Comparison of ENCODE assay signal across 10 cellular contexts in genomic region chr9:137068539-137069507, GRCh38. TPM values are rescaled to one million over a fixed set of nuclear protein-coding genes. Genes with fewer than 3 reads are reported as not detected.
DNase-seq lines count a peak whose midpoint lies in the region; ATAC-seq and TF ChIP-seq lines count a peak whose summit lies in the region.
"Had no signal": no experiment of that assay in that cellular context is flagged by ENCODE, and none has a peak within 500 bp of the region (broad histone marks: within the 10 kb centered on the region; RNA-seq: fewer than 3 reads in every experiment).

No MANE protein-coding gene starts in this region.

- TF ChIP-seq POLR2A in GM18505 (IDR thresholded peaks at IDR 0.05; ENCODE audit: borderline replicate concordance, extremely low read depth, insufficient read depth, insufficient read length): no peak

- peaks cover 49% of the 10 kb centered on the region for H3K4me1 Mint-ChIP-seq in CD14-positive monocyte
- peaks cover 14% of the 10 kb centered on the region for H3K4me1 Mint-ChIP-seq in HFFc6 (ENCODE audit: low read depth)
- peaks cover 20% of the 10 kb centered on the region for H3K4me1 Mint-ChIP-seq in activated naive CD8-positive, alpha-beta T cell treated with anti-CD3 and anti-CD28 coated beads, Interleukin-2, amount 10 ng/mL, durations not matched to agents 7 days and 5 days
- peaks cover 14% of the 10 kb centered on the region for H3K4me1 Mint-ChIP-seq in memory B cell

- intact Hi-C loops in CD14-positive monocyte (cut with micrococcal nuclease): loop anchor here (5.0 to 10.0 kb wide), 2 partner anchors 37 to 284 kb away; partner anchors contain the start of gene FUT7 (in 1 of the 2)

- H3K4me3 Mint-ChIP-seq in CD14-positive monocyte (peak overlapping the region; percentile 56 to 74), HFFc6 (peak overlapping the region; percentile 26), memory B cell (peak overlapping the region; percentile 52)
- peak overlapping the region; percentile 78 for H3K4me3 Mint-ChIP-seq in activated naive CD8-positive, alpha-beta T cell treated with anti-CD3 and anti-CD28 coated beads, Interleukin-2, amount 10 ng/mL, durations not matched to agents 7 days and 5 days

- ATAC-seq in activated naive CD8-positive, alpha-beta T cell treated with anti-CD3 and anti-CD28 coated beads, Interleukin-2, amount 10 ng/mL, durations not matched to agents 7 days and 5 days (ENCODE audit: low read depth): no peak
- ATAC-seq in memory B cell (ENCODE audit: low read depth) (no peak), HG03280 (IDR thresholded peaks at IDR 0.05; ENCODE audit: unreplicated experiment) (no peak), GM18505 (IDR thresholded peaks at IDR 0.05; ENCODE audit: unreplicated experiment) (no peak)

- POLR2A ChIA-PET in activated naive CD8-positive, alpha-beta T cell treated with anti-CD3 and anti-CD28 coated beads, Interleukin-2, amount 10 ng/mL, durations not matched to agents 7 days and 5 days (lab: Charles Lee): interaction anchor here (0.7 to 5.4 kb wide), 18 partner anchors 9 to 356 kb away, joined by 3 to 75 read pairs (median 5); partner anchors contain the start of genes CYSRT1, ENTPD2, MAN1B1 and TUBB4B

- H3K9me3 Mint-ChIP-seq in CD14-positive monocyte: peaks cover 0 to 4% (median 0%) of the 10 kb centered on the region in 7 donors
- no peaks in the 10 kb centered on the region for H3K9me3 Mint-ChIP-seq in HFFc6
- no peaks in the 10 kb centered on the region for H3K9me3 Mint-ChIP-seq in activated naive CD8-positive, alpha-beta T cell treated with anti-CD3 and anti-CD28 coated beads, Interleukin-2, amount 10 ng/mL, durations not matched to agents 7 days and 5 days
- no peaks in the 10 kb centered on the region for H3K9me3 Mint-ChIP-seq in memory B cell

- H3K27ac Mint-ChIP-seq in CD14-positive monocyte (peak overlapping the region in 1 of 7 donors; percentile 54), HFFc6 (no peak overlapping the region), memory B cell (no peak overlapping the region)
- H3K27ac Mint-ChIP-seq in activated naive CD8-positive, alpha-beta T cell treated with anti-CD3 and anti-CD28 coated beads, Interleukin-2, amount 10 ng/mL, durations not matched to agents 7 days and 5 days: peak overlapping the region; percentile 60

- TF ChIP-seq CTCF in CD14-positive monocyte (IDR thresholded peaks at IDR 0.05) (no peak), HFFc6 (IDR thresholded peaks at IDR 0.05) (no peak)

- peaks cover 6 to 18% of the 10 kb centered on the region in 2 donors for H3K36me3 Mint-ChIP-seq in CD14-positive monocyte
- H3K36me3 Mint-ChIP-seq in HFFc6 (ENCODE audit: low read depth): no peaks in the 10 kb centered on the region
- peaks cover 3% of the 10 kb centered on the region for H3K36me3 Mint-ChIP-seq in activated naive CD8-positive, alpha-beta T cell treated with anti-CD3 and anti-CD28 coated beads, Interleukin-2, amount 10 ng/mL, durations not matched to agents 7 days and 5 days
- H3K36me3 Mint-ChIP-seq in memory B cell: no peaks in the 10 kb centered on the region

- H3K27me3 Mint-ChIP-seq in CD14-positive monocyte (ENCODE audit: low read depth in 3 of 3): peaks cover 0 to 3% (median 0%) of the 10 kb centered on the region in 3 donors
- H3K27me3 Mint-ChIP-seq in HFFc6 (ENCODE audit: insufficient read depth): peaks cover 1% of the 10 kb centered on the region; the same call in 1 of the 2 replicates
- no peaks in the 10 kb centered on the region for H3K27me3 Mint-ChIP-seq in activated naive CD8-positive, alpha-beta T cell treated with anti-CD3 and anti-CD28 coated beads, Interleukin-2, amount 10 ng/mL, durations not matched to agents 7 days and 5 days
- H3K27me3 Mint-ChIP-seq in memory B cell: peaks cover 6% of the 10 kb centered on the region

- DNase-seq in CD14-positive monocyte (ENCODE audit: low spot score): no peak
- no peak for DNase-seq in HFFc6
- DNase-seq in activated naive CD8-positive, alpha-beta T cell treated with anti-CD3 and anti-CD28 coated beads, Interleukin-2, amount 10 ng/mL, durations not matched to agents 7 days and 5 days: no peak
- DNase-seq in memory B cell (ENCODE audit: low spot score in 2 of 2): no peak
- no peak for DNase-seq in dedifferentiated amniotic fluid mesenchymal stem cell (ENCODE audit: extremely low spot score)
- DNase-seq in stimulated activated CD4-positive, alpha-beta T cell treated with anti-CD3 and anti-CD28 coated beads, Interleukin-4, amount 100 ng/mL, for 4 hours: no peak

RNA-seq across cellular contexts. Expression of gene SAPCD2, which starts 1.5 kb away (rescaled TPM):
- 1 to 10 TPM; 1.7 to 3.1 TPM for polyA plus RNA-seq in CD14-positive monocyte
- 10 to 100 TPM in 5 of 6 experiments, 1 to 10 TPM in 1; 7.7 to 14.8 (median 11.3) TPM for total RNA-seq in HFFc6 (2021; fragmentation: NEBNext Ultra II Directional; extraction: Animal tissue kit (Norgen Biotek cat#: 25700))
- 10 to 100 TPM; 26.4 to 30.0 TPM for total RNA-seq in activated naive CD8-positive, alpha-beta T cell treated with anti-CD3 and anti-CD28 coated beads, Interleukin-2, amount 10 ng/mL, durations not matched to agents 7 days and 5 days

RNA-seq across cellular contexts. Expression of gene UAP1L1, which starts 8.5 kb away (rescaled TPM):
- polyA plus RNA-seq in CD14-positive monocyte: 10 to 100 TPM in 1 of 2 donors, 1 to 10 TPM in 1; 5.7 to 14.8 TPM
- 10 to 100 TPM in 5 of 6 experiments, 1 to 10 TPM in 1; 9.4 to 13.1 (median 10.6) TPM for total RNA-seq in HFFc6 (2021; fragmentation: NEBNext Ultra II Directional; extraction: Animal tissue kit (Norgen Biotek cat#: 25700))
- total RNA-seq in activated naive CD8-positive, alpha-beta T cell treated with anti-CD3 and anti-CD28 coated beads, Interleukin-2, amount 10 ng/mL, durations not matched to agents 7 days and 5 days: 10 to 100 TPM; 43.9 to 44.1 TPM

RNA-seq across cellular contexts. Expression of gene ENTPD2, which starts 15.0 kb away (rescaled TPM):
- polyA plus RNA-seq in CD14-positive monocyte: not detected
- total RNA-seq in HFFc6 (2021; fragmentation: NEBNext Ultra II Directional; extraction: Animal tissue kit (Norgen Biotek cat#: 25700)): under 1 TPM in 3 of 6 experiments, not detected in 3; 0.12 to 0.28 (median 0.16) TPM
- not detected for total RNA-seq in activated naive CD8-positive, alpha-beta T cell treated with anti-CD3 and anti-CD28 coated beads, Interleukin-2, amount 10 ng/mL, durations not matched to agents 7 days and 5 days
- total RNA-seq: H4, M059J had no signal

RNA-seq across cellular contexts. Expression of gene MAN1B1, which starts 18.0 kb away (rescaled TPM):
- polyA plus RNA-seq in CD14-positive monocyte: 10 to 100 TPM; 29.3 to 38.2 TPM
- total RNA-seq in HFFc6 (2021; fragmentation: NEBNext Ultra II Directional; extraction: Animal tissue kit (Norgen Biotek cat#: 25700)): 10 to 100 TPM; 70.1 to 90.2 (median 77.6) TPM
- 10 to 100 TPM; 63.2 to 63.9 TPM for total RNA-seq in activated naive CD8-positive, alpha-beta T cell treated with anti-CD3 and anti-CD28 coated beads, Interleukin-2, amount 10 ng/mL, durations not matched to agents 7 days and 5 days

RNA-seq across cellular contexts. Expression of gene NPDC1, which starts 22.8 kb away (rescaled TPM):
- under 1 TPM in 1 of 2 donors, not detected in 1; 0.51 TPM for polyA plus RNA-seq in CD14-positive monocyte
- 100 to 1,000 TPM; 112 to 197 (median 119) TPM for total RNA-seq in HFFc6 (2021; fragmentation: NEBNext Ultra II Directional; extraction: Animal tissue kit (Norgen Biotek cat#: 25700))
- 10 to 100 TPM; 22.4 to 27.0 TPM for total RNA-seq in activated naive CD8-positive, alpha-beta T cell treated with anti-CD3 and anti-CD28 coated beads, Interleukin-2, amount 10 ng/mL, durations not matched to agents 7 days and 5 days

Comparison
In these comparisons a context has a peak if more than half of its experiments do, and no peak if none do; other contexts are left out.
1. H3K4me3 Mint-ChIP-seq: peak in every context shown above with its lines; median percentile 78 in activated naive CD8-positive, alpha-beta T cell treated with anti-CD3 and anti-CD28 coated beads, Interleukin-2, amount 10 ng/mL, durations not matched to agents 7 days and 5 days; 65 in CD14-positive monocyte; 52 in memory B cell; 26 in HFFc6.